1 cellular context compared by ENCODE assay signal in genomic region chr6:34281702-34282334, GRCh38.
TF ChIP-seq lines count a peak whose summit lies in the region.

No MANE protein-coding gene starts in this region.

TF ChIP-seq in K562, 482 proteins besides CTCF, POLR2A, EP300 and RAD21 (continued from another document and continues in another):
- TF ChIP-seq ZBTB40 (IDR thresholded peaks at IDR 0.05) (no peak), ZBTB40 (CRISPR knock-in tag; IDR thresholded peaks at IDR 0.05) (no peak), EP400 (IDR thresholded peaks at IDR 0.05) (peak; percentile 62; the same call in 1 of the 2 replicates), ARID3B (CRISPR knock-in tag; IDR thresholded peaks at IDR 0.05; ENCODE audit: borderline replicate concordance) (no peak), E2F8 (IDR thresholded peaks at IDR 0.05; ENCODE audit: low read depth, partially characterized antibody) (no peak), CGGBP1 (CRISPR knock-in tag; IDR thresholded peaks at IDR 0.05) (no peak), MTA2 (IDR thresholded peaks at IDR 0.05; ENCODE audit: low read depth) (peak; percentile 92), AFF1 (IDR thresholded peaks at IDR 0.05; ENCODE audit: low read depth in 1 of 2, partially characterized antibody in 2 of 2) (peak in 1 of 2 experiments; percentile 31), DPF2 (IDR thresholded peaks at IDR 0.05) (peak; percentile 95), KLF16 (IDR thresholded peaks at IDR 0.05) (peak; percentile 92), PKNOX1 (IDR thresholded peaks at IDR 0.05) (peak; percentile 36; the same call in 1 of the 2 replicates), ERF (CRISPR knock-in tag; IDR thresholded peaks at IDR 0.05) (0 out of 2 replicates have a peak, but pooled peaks have one; percentile 30), KDM1A (IDR thresholded peaks at IDR 0.05) (peak; percentile 100), TEAD1 (CRISPR knock-in tag; IDR thresholded peaks at IDR 0.05) (0 out of 4 replicates have a peak, but pooled peaks of 1 of the 2 experiments have one; percentile 10), E2F5 (CRISPR knock-in tag; IDR thresholded peaks at IDR 0.05) (no peak), ZNF639 (CRISPR knock-in tag; conservative IDR thresholded peaks at IDR 0.05 in 1 of 2, IDR thresholded peaks at IDR 0.05 in 1 of 2) (0 out of 4 replicates have a peak, but pooled peaks of 1 of the 2 experiments have one; percentile 66), RHOXF2B (CRISPR knock-in tag; conservative IDR thresholded peaks at IDR 0.05) (no peak), ZNF140 (CRISPR knock-in tag; IDR thresholded peaks at IDR 0.05) (no peak), ELF4 (CRISPR knock-in tag; IDR thresholded peaks at IDR 0.05) (0 out of 2 replicates have a peak, but pooled peaks have one; percentile 31), NCOA1 (IDR thresholded peaks at IDR 0.05; ENCODE audit: low read depth) (peak; percentile 90; the same call in 1 of the 2 replicates), HBP1 (CRISPR knock-in tag; IDR thresholded peaks at IDR 0.05) (no peak), ATF4 (CRISPR knock-in tag; IDR thresholded peaks at IDR 0.05) (no peak), SREBF2 (CRISPR knock-in tag; IDR thresholded peaks at IDR 0.05) (no peak), NCOA2 (IDR thresholded peaks at IDR 0.05; ENCODE audit: partially characterized antibody in 2 of 2) (peak in 1 of 2 experiments; percentile 79), HDAC1 (IDR thresholded peaks at IDR 0.05) (peak; percentile 86 to 98; a peak in 3 of 4 replicates), CXXC5 (CRISPR knock-in tag; IDR thresholded peaks at IDR 0.05) (peak; percentile 72), TCFL5 (CRISPR knock-in tag; conservative IDR thresholded peaks at IDR 0.05) (0 out of 2 replicates have a peak, but pooled peaks have one; percentile 51), ZNF551 (CRISPR knock-in tag; IDR thresholded peaks at IDR 0.05) (no peak), GTF2F1 (IDR thresholded peaks at IDR 0.05; ENCODE audit: low read depth, low read length) (no peak), ZNF444 (CRISPR knock-in tag; IDR thresholded peaks at IDR 0.05) (no peak), RNF2 (IDR thresholded peaks at IDR 0.05) (peak; percentile 68; the same call in 1 of the 2 replicates), GATA2 (CRISPR knock-in tag; IDR thresholded peaks at IDR 0.05) (peak; percentile 93)
